ENCODE assay signal across 8 cellular contexts in the genomic region with DNA sequence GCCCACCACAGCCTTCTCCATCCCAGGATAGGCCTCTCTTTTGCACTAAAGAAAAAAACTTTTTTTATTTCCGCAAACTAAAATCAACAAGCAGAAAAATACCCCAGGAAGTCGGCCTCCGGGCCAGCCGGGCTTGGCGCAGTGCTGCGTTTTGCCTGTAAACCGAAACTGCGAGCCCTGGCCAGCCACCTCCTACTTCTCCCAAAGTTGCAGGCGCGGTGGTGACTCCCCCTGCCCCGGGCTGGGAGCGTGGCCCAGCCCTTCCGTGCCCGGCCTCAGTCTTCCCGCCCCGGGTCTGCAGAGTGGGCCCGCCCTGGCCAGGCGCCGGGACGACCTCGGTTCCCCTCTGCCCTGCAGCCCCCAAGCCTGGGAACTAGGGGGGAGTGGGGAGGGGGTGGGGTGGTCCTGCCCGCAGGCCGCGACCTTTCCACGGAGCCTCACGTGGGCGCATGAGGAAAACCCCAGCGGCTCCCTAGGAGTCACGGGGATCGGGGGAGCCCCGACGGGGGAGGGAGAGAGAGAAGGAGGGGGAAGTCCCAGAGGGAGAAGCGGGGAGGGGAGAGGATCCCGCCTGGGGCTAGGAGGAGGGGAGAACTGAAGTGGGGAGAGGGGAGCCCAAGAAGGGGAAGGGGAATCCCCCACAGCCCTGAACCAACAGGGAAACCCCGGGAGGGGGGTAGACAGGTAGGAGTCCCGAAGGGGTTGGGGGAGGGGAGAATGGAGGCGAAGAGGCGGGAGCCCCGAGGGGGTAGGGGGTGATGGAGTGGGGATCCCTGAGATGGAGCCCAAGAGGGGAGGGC. TPM values are rescaled to one million over a fixed set of nuclear protein-coding genes. Genes with fewer than 3 reads are reported as not detected.
DNase-seq lines count a peak whose midpoint lies in the region; ATAC-seq, FAIRE-seq and TF ChIP-seq lines count a peak whose summit lies in the region.

No MANE protein-coding gene starts in this region.

- CTCF ChIA-PET in IMR-90 (lab: Yijun Ruan, JAX) (no interaction called here), H1 (lab: Charles Lee; ENCODE audit: partially characterized antibody) (interaction anchor here (0.5 to 8.0 kb wide), 19 partner anchors 9 to 403 kb away, joined by 3 to 96 read pairs (median 4); no protein-coding TSS in a partner anchor)
- CTCF ChIA-PET in activated CD4-positive, alpha-beta memory T cell treated with anti-CD3 and anti-CD28 coated beads, Interleukin-2, amount 10 ng/mL, durations not matched to agents 7 days and 5 days (lab: Charles Lee) = interaction anchor here (1.8 to 4.2 kb wide), 4 partner anchors 65 to 142 kb away, joined by 5 to 130 read pairs (median 20); no protein-coding TSS in a partner anchor

- TF ChIP-seq RAD21 in IMR-90 (IDR thresholded peaks at IDR 0.05; ENCODE audit: low read length) (no peak), H1 (IDR thresholded peaks at IDR 0.05 in 1 of 2, conservative IDR thresholded peaks at IDR 0.05 in 1 of 2; ENCODE audit: low read depth in 2 of 2, low read length in 2 of 2) (no peak; a peak in 1 of 4 replicates)

- H3K56ac ChIP-seq in IMR-90 (ENCODE audit: extremely low read depth, insufficient read depth, low read length) (peak overlapping the region; percentile 47; the same call in 1 of the 2 replicates), H1 (replicated peaks; ENCODE audit: insufficient read length, low read depth, low read length) (no peak overlapping the region), mesendoderm (ENCODE audit: low read length) (peak overlapping the region; percentile 92)

- H2AFZ ChIP-seq in IMR-90 (replicated peaks; ENCODE audit: low read length, poor library complexity) (peak overlapping the region; percentile 76), H1 (ENCODE audit: low read length) (no peak overlapping the region)

- H3K4me1 ChIP-seq in IMR-90 (ENCODE audit: control insufficient read depth, insufficient read depth, low read length) (peaks cover 4% of the 10 kb centered on the region; the same call in 1 of the 2 replicates), H1 (replicated peaks in 1 of 4; ENCODE audit: control insufficient read depth in 3 of 4, insufficient read depth in 4 of 4, low read length in 3 of 4) (peaks cover 0 to 14% (median 13%) of the 10 kb centered on the region in 4 experiments; a peak in 6 of 7 replicates), mesendoderm (ENCODE audit: control insufficient read depth, low read depth, low read length) (no peaks in the 10 kb centered on the region)

- ATAC-seq in IMR-90 (ENCODE audit: low read depth) (peak; percentile 19), HG02571 (IDR thresholded peaks at IDR 0.05; ENCODE audit: unreplicated experiment) (no peak), HG03521 (IDR thresholded peaks at IDR 0.05; ENCODE audit: unreplicated experiment) (no peak)

- dilution Hi-C loops in IMR-90 (cut with HindIII; ENCODE audit: low sequenced_read_pairs, unreplicated experiment) = no loop called here

- H4K20me1 ChIP-seq in IMR-90 (ENCODE audit: insufficient read depth, low read length) (peaks cover 36% of the 10 kb centered on the region), H1 (replicated peaks in 1 of 2; ENCODE audit: control insufficient read depth in 1 of 2, insufficient read depth in 2 of 2, low read length in 2 of 2) (peaks cover 12% of the 10 kb centered on the region in 2 experiments)

- H3K79me1 ChIP-seq in IMR-90 (ENCODE audit: low read depth in 1 of 2, low read length in 2 of 2) (peaks cover 0 to 19% of the 10 kb centered on the region in 2 experiments; a peak in 1 of 4 replicates), H1 (ENCODE audit: low read depth, low read length) (peaks cover 4% of the 10 kb centered on the region; the same call in 1 of the 2 replicates), mesendoderm (ENCODE audit: low read length) (no peaks in the 10 kb centered on the region)

- H2AK9ac ChIP-seq in IMR-90 (replicated peaks; ENCODE audit: low read depth, low read length, poor library complexity) = peak overlapping the region; percentile 51

- no peak for TF ChIP-seq CTCF in IMR-90 (conservative IDR thresholded peaks at IDR 0.05; ENCODE audit: low read depth, low read length)
- TF ChIP-seq CTCF in H1 (IDR thresholded peaks at IDR 0.05; ENCODE audit: control extremely low read depth in 1 of 3, insufficient read depth in 1 of 3, low read depth in 1 of 3, low read length in 3 of 3) = no peak

- H3K9ac ChIP-seq in IMR-90 (ENCODE audit: low read depth, low read length) = peak overlapping the region; percentile 87
- no peak overlapping the region for H3K9ac ChIP-seq in H1 (replicated peaks in 1 of 4; ENCODE audit: extremely low read depth in 1 of 4, low read depth in 3 of 4, low read length in 3 of 4)
- peak overlapping the region; percentile 99 for H3K9ac ChIP-seq in mesendoderm (ENCODE audit: low read length)

- H3K27me3 Mint-ChIP-seq in activated CD4-positive, alpha-beta memory T cell treated with anti-CD3 and anti-CD28 coated beads, Interleukin-2, amount 10 ng/mL, durations not matched to agents 7 days and 5 days = no peaks in the 10 kb centered on the region

- H3K4me3 ChIP-seq in IMR-90 (ENCODE audit: insufficient read depth, low read depth, low read length) = peak overlapping the region; percentile 84
- peak overlapping the region; percentile 49 to 81 (median 56) for H3K4me3 ChIP-seq in H1 (ENCODE audit: extremely low read depth in 1 of 4, insufficient read depth in 2 of 4, low read depth in 3 of 4, low read length in 4 of 4)
- H3K4me3 ChIP-seq in mesendoderm (ENCODE audit: low read length) = peak overlapping the region; percentile 65

- H4K91ac ChIP-seq in IMR-90 (ENCODE audit: insufficient read depth, low read depth, low read length) (peak overlapping the region; percentile 44; the same call in 1 of the 2 replicates), H1 (replicated peaks; ENCODE audit: insufficient read length, low read length) (no peak overlapping the region)

- H3K9me3 Mint-ChIP-seq in activated CD4-positive, alpha-beta memory T cell treated with anti-CD3 and anti-CD28 coated beads, Interleukin-2, amount 10 ng/mL, durations not matched to agents 7 days and 5 days = peaks cover 4% of the 10 kb centered on the region

- H3K27ac ChIP-seq in IMR-90 (ENCODE audit: insufficient read depth, low read length) (peak overlapping the region; percentile 68), H1 (ENCODE audit: low read depth, low read length) (no peak overlapping the region), mesendoderm (ENCODE audit: low read depth, low read length) (peak overlapping the region; percentile 18)

- intact Hi-C loops in IMR-90 (cut with micrococcal nuclease) = loop anchor here (10.0 kb wide), 1 partner anchor 266 kb away; a partner anchor contains a TSS

- peaks cover 15% of the 10 kb centered on the region for H3K9me3 ChIP-seq in IMR-90 (ENCODE audit: control insufficient read depth, insufficient read depth, low read length)
- H3K9me3 ChIP-seq in H1 (ENCODE audit: insufficient read depth in 2 of 2, low read depth in 1 of 2, low read length in 1 of 2) = peaks cover 0 to 8% of the 10 kb centered on the region in 2 experiments; a peak in 2 of 4 replicates

- H2BK15ac ChIP-seq in IMR-90 (ENCODE audit: low read depth, low read length) = no peak overlapping the region
- no peak overlapping the region for H2BK15ac ChIP-seq in H1 (ENCODE audit: low read length)
- no peak overlapping the region for H2BK15ac ChIP-seq in mesendoderm (replicated peaks; ENCODE audit: low read depth)

- no peaks in the 10 kb centered on the region for H3K27me3 ChIP-seq in IMR-90 (ENCODE audit: control insufficient read depth, insufficient read depth, low read length)
- H3K27me3 ChIP-seq in H1 (replicated peaks in 1 of 4; ENCODE audit: control insufficient read depth in 3 of 4, extremely low read depth in 1 of 4, insufficient read depth in 3 of 4, low read length in 3 of 4) = peaks cover 10 to 40% (median 34%) of the 10 kb centered on the region in 4 experiments
- no peaks in the 10 kb centered on the region for H3K27me3 ChIP-seq in mesendoderm (ENCODE audit: insufficient read depth, low read length, poor library complexity)

- 0 out of 2 replicates have a peak overlapping the region, but pooled peaks have one; percentile 22 for H3K18ac ChIP-seq in IMR-90 (ENCODE audit: low read depth, low read length)
- no peak overlapping the region; the same call in 1 of the 2 replicates for H3K18ac ChIP-seq in H1 (ENCODE audit: extremely low read depth, low read length)
- H3K18ac ChIP-seq in mesendoderm (ENCODE audit: low read length) = peak overlapping the region; percentile 89

- H2BK120ac ChIP-seq in IMR-90 (ENCODE audit: low read depth, low read length) (peak overlapping the region; percentile 10; the same call in 1 of the 2 replicates), H1 (replicated peaks; ENCODE audit: low read depth, low read length) (peak overlapping the region; percentile 40), mesendoderm (ENCODE audit: low read depth, low read length) (peak overlapping the region; percentile 32)

- no peaks in the 10 kb centered on the region for H3K9me1 ChIP-seq in IMR-90 (ENCODE audit: insufficient read depth, low read length)

- H3K79me2 ChIP-seq in H1 (ENCODE audit: control insufficient read depth in 1 of 2, insufficient read depth in 2 of 2, low read length in 2 of 2) = peaks cover 0 to 7% of the 10 kb centered on the region in 2 experiments; a peak in 1 of 4 replicates
- peaks cover 26% of the 10 kb centered on the region for H3K79me2 ChIP-seq in mesendoderm (ENCODE audit: control insufficient read depth, insufficient read depth, low read length)

- TF ChIP-seq EP300 in H1 (IDR thresholded peaks at IDR 0.05; ENCODE audit: borderline replicate concordance in 1 of 2, low read depth in 2 of 2, low read length in 2 of 2) = no peak

- H3K36me3 ChIP-seq in IMR-90 (ENCODE audit: control insufficient read depth, insufficient read depth, low read length) = peaks cover 4% of the 10 kb centered on the region; the same call in 1 of the 2 replicates
- peaks cover 0 to 5% (median 0%) of the 10 kb centered on the region in 4 experiments; a peak in 1 of 8 replicates for H3K36me3 ChIP-seq in H1 (ENCODE audit: control insufficient read depth in 2 of 4, insufficient read depth in 4 of 4, low read length in 3 of 4)
- no peaks in the 10 kb centered on the region for H3K36me3 ChIP-seq in mesendoderm (ENCODE audit: control insufficient read depth, insufficient read depth, low read length)

- peak overlapping the region; percentile 8 for H4K5ac ChIP-seq in IMR-90 (ENCODE audit: low read depth, low read length)
- H4K5ac ChIP-seq in H1 (ENCODE audit: insufficient read length, low read depth, low read length) = no peak overlapping the region
- H4K5ac ChIP-seq in mesendoderm (ENCODE audit: low read length) = no peak overlapping the region

- WGBS in IMR-90 (ENCODE audit: extremely low coverage in 2 of 2, insufficient read length in 1 of 2), 2 experiments = 8% methylated on average over 5 of the region's 39 CpGs; no CpG with 5 or more reads in 1 of the 2 experiments
- WGBS in H1 (ENCODE audit: extremely low coverage in 1 of 2, insufficient coverage in 1 of 2, insufficient read length in 1 of 2, insufficient replicate concordance in 2 of 2, low coverage in 1 of 2, low lambda C conversion rate in 2 of 2, missing lambda C conversion rate in 1 of 2), 2 experiments = 3% methylated on average over 21 of the region's 39 CpGs; no CpG with 5 or more reads in 1 of the 2 experiments
- WGBS in mesendoderm (ENCODE audit: extremely low coverage, insufficient coverage, low lambda C conversion rate) = no CpG with 5 or more reads among the region's 39 CpGs

- peak overlapping the region; percentile 77 for H2BK5ac ChIP-seq in IMR-90 (ENCODE audit: low read depth, low read length, poor library complexity, severe bottlenecking)
- peak overlapping the region; percentile 44; the same call in 1 of the 2 replicates for H2BK5ac ChIP-seq in H1 (ENCODE audit: low read depth, low read length)
- peak overlapping the region; percentile 70 for H2BK5ac ChIP-seq in mesendoderm (ENCODE audit: low read length)

- FAIRE-seq in H1 (lab: Jason Lieb, UNC) = no peak

- H3K14ac ChIP-seq in IMR-90 (replicated peaks; ENCODE audit: low read depth, low read length) (peak overlapping the region; percentile 92; the same call in 1 of the 2 replicates), H1 (ENCODE audit: insufficient read length) (no peak overlapping the region)

- TF ChIP-seq POLR2A in IMR-90 (IDR thresholded peaks at IDR 0.05; ENCODE audit: low read depth, low read length) (peak; percentile 90), H1 (IDR thresholded peaks at IDR 0.05; ENCODE audit: control extremely low read depth in 1 of 2, low read depth in 2 of 2, low read length in 2 of 2) (no peak)

- BruUV-seq in IMR-90 (replicated peaks; lab: Mats Ljungman, UMichigan) = no TSS peak

- peak overlapping the region; percentile 85 for H3K23ac ChIP-seq in IMR-90 (ENCODE audit: low read depth, low read length)
- H3K23ac ChIP-seq in H1 (ENCODE audit: insufficient read length) = no peak overlapping the region
- no peak overlapping the region for H3K23ac ChIP-seq in mesendoderm (ENCODE audit: low read length)

- H3K4me2 ChIP-seq in IMR-90 (ENCODE audit: low read depth, low read length) (peak overlapping the region; percentile 85), H1 (ENCODE audit: insufficient read depth in 1 of 2, low read depth in 2 of 2, low read length in 2 of 2) (peak overlapping the region; percentile 87 to 94), mesendoderm (ENCODE audit: low read length) (peak overlapping the region; percentile 99)

- H3K36me3 Mint-ChIP-seq in activated CD4-positive, alpha-beta memory T cell treated with anti-CD3 and anti-CD28 coated beads, Interleukin-2, amount 10 ng/mL, durations not matched to agents 7 days and 5 days (ENCODE audit: low read depth) = peaks cover 27% of the 10 kb centered on the region

- H4K8ac ChIP-seq in IMR-90 (ENCODE audit: low read depth in 2 of 2, low read length in 2 of 2) (peak overlapping the region; percentile 24 to 78; a peak in 2 of 4 replicates), H1 (ENCODE audit: extremely low read depth, insufficient read depth, low read length) (peak overlapping the region; percentile 9; the same call in 1 of the 2 replicates), mesendoderm (ENCODE audit: low read depth, low read length) (no peak overlapping the region)

- peak overlapping the region; percentile 83 for H3K27ac Mint-ChIP-seq in activated CD4-positive, alpha-beta memory T cell treated with anti-CD3 and anti-CD28 coated beads, Interleukin-2, amount 10 ng/mL, durations not matched to agents 7 days and 5 days

- in situ Hi-C loops in IMR-90 (cut with MboI; ENCODE audit: low sequenced_read_pairs) = loop anchor here (5.0 kb wide), 1 partner anchor 58 kb away; no protein-coding TSS in a partner anchor

- peak overlapping the region; percentile 60 for H2AK5ac ChIP-seq in IMR-90 (ENCODE audit: low read depth, low read length)
- H2AK5ac ChIP-seq in H1 (ENCODE audit: low read depth, low read length) = no peak overlapping the region
- no peak overlapping the region for H2AK5ac ChIP-seq in mesendoderm (ENCODE audit: low read length)

- peaks cover 22% of the 10 kb centered on the region for H3K4me1 Mint-ChIP-seq in activated CD4-positive, alpha-beta memory T cell treated with anti-CD3 and anti-CD28 coated beads, Interleukin-2, amount 10 ng/mL, durations not matched to agents 7 days and 5 days

- POLR2A ChIA-PET in IMR-90 (lab: Charles Lee; ENCODE audit: unreplicated experiment) (interaction anchor here (1.2 to 3.3 kb wide), 2 partner anchors 62 to 100 kb away, joined by 3 to 63 read pairs; no protein-coding TSS in a partner anchor), H1 (lab: Charles Lee; ENCODE audit: partially characterized antibody) (interaction anchor here (0.6 to 9.2 kb wide), 21 partner anchors 10 to 208 kb away, joined by 3 to 216 read pairs (median 8); no protein-coding TSS in a partner anchor)
- POLR2A ChIA-PET in activated CD4-positive, alpha-beta memory T cell treated with anti-CD3 and anti-CD28 coated beads, Interleukin-2, amount 10 ng/mL, durations not matched to agents 7 days and 5 days (lab: Charles Lee) = interaction anchor here (0.9 to 7.1 kb wide), 20 partner anchors 10 to 422 kb away, joined by 3 to 220 read pairs (median 55); a partner anchor contains a TSS

- H2BK12ac ChIP-seq in H1 (ENCODE audit: low read depth, low read length) = peak overlapping the region; percentile 39; the same call in 1 of the 2 replicates

- DNase-seq in AG20443 (ENCODE audit: low spot score) = peak; percentile 68
- DNase-seq in IMR-90 = peak; percentile 76
- DNase-seq in activated CD4-positive, alpha-beta memory T cell treated with anti-CD3 and anti-CD28 coated beads, Interleukin-2, amount 10 ng/mL, durations not matched to agents 7 days and 5 days = peak; percentile 77
- DNase-seq in H1 (ENCODE audit: low read depth in 1 of 2, low spot score in 2 of 2) = peak in 1 of 2 experiments; percentile 84
- peak; percentile 93 for DNase-seq in mesendoderm
- DNase-seq in stimulated activated naive CD4-positive, alpha-beta T cell treated with Interleukin-2 at 50 U/mL for 16 hours (lab: John Stamatoyannopoulos, UW) = peak; percentile 64

- H3K4me3 Mint-ChIP-seq in activated CD4-positive, alpha-beta memory T cell treated with anti-CD3 and anti-CD28 coated beads, Interleukin-2, amount 10 ng/mL, durations not matched to agents 7 days and 5 days = peak overlapping the region; percentile 89

- peaks cover 22% of the 10 kb centered on the region; the same call in 1 of the 2 replicates for H3K23me2 ChIP-seq in H1 (ENCODE audit: low read depth, low read length)

- H3K4ac ChIP-seq in IMR-90 (ENCODE audit: low read depth, low read length) (peak overlapping the region; percentile 83), H1 (replicated peaks; ENCODE audit: insufficient read length, low read depth, low read length) (no peak overlapping the region), mesendoderm (ENCODE audit: low read depth, low read length) (peak overlapping the region; percentile 72)

- H2BK20ac ChIP-seq in IMR-90 (ENCODE audit: low read depth, low read length) (no peak overlapping the region), H1 (ENCODE audit: low read length) (0 out of 2 replicates have a peak overlapping the region, but pooled peaks have one; percentile 32)

RNA-seq across cellular contexts. Expression of a gene that starts 3.0 kb away (rescaled TPM):
- total RNA-seq in IMR-90 (2012; rRNA removed) = 28.1 and 30.1 TPM in 2 replicates
- polyA plus RNA-seq in IMR-90 (2012; rRNA removed) = 84.0 and 106 TPM in 2 replicates
- polyA plus RNA-seq in IMR-90 (2012; cell fraction: cytosol; rRNA removed) = 70.3 and 87.0 TPM in 2 replicates
- polyA plus RNA-seq in IMR-90 (2012; cell fraction: nucleus; rRNA removed; ENCODE audit: low replicate concordance) = 301 and 400 TPM in 2 replicates
- 10 to 100 TPM; 52.2 to 54.3 TPM for total RNA-seq in activated CD4-positive, alpha-beta memory T cell treated with anti-CD3 and anti-CD28 coated beads, Interleukin-2, amount 10 ng/mL, durations not matched to agents 7 days and 5 days
- total RNA-seq in H1 (2021; fragmentation: NEBNext Ultra II Directional; extraction: Animal tissue kit (Norgen Biotek cat#: 25700)) = 11.0 and 11.4 TPM in 2 replicates
- 7.4 and 12.1 TPM in 2 replicates for polyA plus RNA-seq in H1 (2011; rRNA removed)
- polyA plus RNA-seq in H1 (2011; cell fraction: cytosol; rRNA removed) = 12.6 TPM
- polyA plus RNA-seq in H1 (2011; cell fraction: nucleus; rRNA removed) = 18.4 TPM
- 4.8 to 6.5 TPM (median 5.8 TPM) in 4 replicates for polyA plus RNA-seq in H1 (2012, experiment 1 of 2)
- polyA plus RNA-seq in H1 (2012, experiment 2 of 2) = 5.3 TPM
- polyA plus RNA-seq in H1 (2013, experiment 1 of 2) = 7.8 TPM
- 8.5 TPM for polyA plus RNA-seq in H1 (2013, experiment 2 of 2)
- polyA minus RNA-seq in H1 (2011; rRNA and poly(A)+ RNA removed) = 7.5 and 8.3 TPM in 2 replicates
- 13.9 TPM for polyA minus RNA-seq in H1 (2011; cell fraction: cytosol; rRNA and poly(A)+ RNA removed)
- polyA minus RNA-seq in H1 (2011; cell fraction: nucleus; rRNA and poly(A)+ RNA removed) = 47.7 TPM
- 43.7 TPM for polyA plus RNA-seq in mesendoderm (2013, experiment 1 of 2)
- polyA plus RNA-seq in mesendoderm (2013, experiment 2 of 2) = 44.8 TPM

RNA-seq across cellular contexts. Expression of a gene that starts 22.2 kb away (rescaled TPM):
- total RNA-seq in IMR-90 (2012; rRNA removed) = 104 and 108 TPM in 2 replicates
- 106 and 117 TPM in 2 replicates for polyA plus RNA-seq in IMR-90 (2012; rRNA removed)
- polyA plus RNA-seq in IMR-90 (2012; cell fraction: cytosol; rRNA removed) = 57.0 and 66.3 TPM in 2 replicates
- polyA plus RNA-seq in IMR-90 (2012; cell fraction: nucleus; rRNA removed; ENCODE audit: low replicate concordance) = 88.6 and 109 TPM in 2 replicates
- 10 to 100 TPM; 92.9 to 96.6 TPM for total RNA-seq in activated CD4-positive, alpha-beta memory T cell treated with anti-CD3 and anti-CD28 coated beads, Interleukin-2, amount 10 ng/mL, durations not matched to agents 7 days and 5 days
- total RNA-seq in H1 (2021; fragmentation: NEBNext Ultra II Directional; extraction: Animal tissue kit (Norgen Biotek cat#: 25700)) = 177 and 179 TPM in 2 replicates
- 287 and 360 TPM in 2 replicates for polyA plus RNA-seq in H1 (2011; rRNA removed)
- 196 TPM for polyA plus RNA-seq in H1 (2011; cell fraction: cytosol; rRNA removed)
- polyA plus RNA-seq in H1 (2011; cell fraction: nucleus; rRNA removed) = 187 TPM
- 154 to 165 TPM (median 162 TPM) in 4 replicates for polyA plus RNA-seq in H1 (2012, experiment 1 of 2)
- 174 TPM for polyA plus RNA-seq in H1 (2012, experiment 2 of 2)
- polyA plus RNA-seq in H1 (2013, experiment 1 of 2) = 97.9 TPM
- polyA plus RNA-seq in H1 (2013, experiment 2 of 2) = 98.3 TPM
- 105 and 122 TPM in 2 replicates for polyA minus RNA-seq in H1 (2011; rRNA and poly(A)+ RNA removed)
- 69.9 TPM for polyA minus RNA-seq in H1 (2011; cell fraction: cytosol; rRNA and poly(A)+ RNA removed)
- 36.0 TPM for polyA minus RNA-seq in H1 (2011; cell fraction: nucleus; rRNA and poly(A)+ RNA removed)
- polyA plus RNA-seq in mesendoderm (2013, experiment 1 of 2) = 144 TPM
- polyA plus RNA-seq in mesendoderm (2013, experiment 2 of 2) = 143 TPM

RNA-seq across cellular contexts. Expression of a gene that starts 51.6 kb away (rescaled TPM):
- 21.0 and 29.2 TPM in 2 replicates for total RNA-seq in IMR-90 (2012; rRNA removed)
- polyA plus RNA-seq in IMR-90 (2012; rRNA removed) (62.3 and 93.7 TPM in 2 replicates), H1 (2011; rRNA removed) (270 and 410 TPM in 2 replicates)
- 73.2 and 85.8 TPM in 2 replicates for polyA plus RNA-seq in IMR-90 (2012; cell fraction: cytosol; rRNA removed)
- 30.1 and 56.4 TPM in 2 replicates for polyA plus RNA-seq in IMR-90 (2012; cell fraction: nucleus; rRNA removed; ENCODE audit: low replicate concordance)
- total RNA-seq in activated CD4-positive, alpha-beta memory T cell treated with anti-CD3 and anti-CD28 coated beads, Interleukin-2, amount 10 ng/mL, durations not matched to agents 7 days and 5 days = 10 to 100 TPM; 44.5 to 47.4 TPM
- 275 and 277 TPM in 2 replicates for total RNA-seq in H1 (2021; fragmentation: NEBNext Ultra II Directional; extraction: Animal tissue kit (Norgen Biotek cat#: 25700))
- 254 TPM for polyA plus RNA-seq in H1 (2011; cell fraction: cytosol; rRNA removed)
- 186 TPM for polyA plus RNA-seq in H1 (2011; cell fraction: nucleus; rRNA removed)
- 148 to 224 TPM (median 214 TPM) in 4 replicates for polyA plus RNA-seq in H1 (2012, experiment 1 of 2)
- polyA plus RNA-seq in H1 (2012, experiment 2 of 2) = 148 TPM
- 160 TPM for polyA plus RNA-seq in H1 (2013, experiment 1 of 2)
- polyA plus RNA-seq in H1 (2013, experiment 2 of 2) = 179 TPM
- polyA minus RNA-seq in H1 (2011; rRNA and poly(A)+ RNA removed) = 17.5 and 28.6 TPM in 2 replicates
- 87.3 TPM for polyA minus RNA-seq in H1 (2011; cell fraction: cytosol; rRNA and poly(A)+ RNA removed)
- polyA minus RNA-seq in H1 (2011; cell fraction: nucleus; rRNA and poly(A)+ RNA removed) = 60.6 TPM
- polyA plus RNA-seq in mesendoderm (2013, experiment 1 of 2) = 215 TPM
- 208 TPM for polyA plus RNA-seq in mesendoderm (2013, experiment 2 of 2)

Comparison
In these comparisons a context has a peak if more than half of its experiments do, and no peak if none do; other contexts are left out.
1. H3K9ac ChIP-seq: peak in IMR-90 (single experiment) and mesendoderm (single experiment); none in H1 (0 of 4).
2. Peak in every context shown above with its lines, with median percentiles within 50 percentile points of each other: H2BK120ac ChIP-seq, H2BK5ac ChIP-seq, H3K4me2 ChIP-seq and H3K4me3 ChIP-seq.